In the genomic region with DNA sequence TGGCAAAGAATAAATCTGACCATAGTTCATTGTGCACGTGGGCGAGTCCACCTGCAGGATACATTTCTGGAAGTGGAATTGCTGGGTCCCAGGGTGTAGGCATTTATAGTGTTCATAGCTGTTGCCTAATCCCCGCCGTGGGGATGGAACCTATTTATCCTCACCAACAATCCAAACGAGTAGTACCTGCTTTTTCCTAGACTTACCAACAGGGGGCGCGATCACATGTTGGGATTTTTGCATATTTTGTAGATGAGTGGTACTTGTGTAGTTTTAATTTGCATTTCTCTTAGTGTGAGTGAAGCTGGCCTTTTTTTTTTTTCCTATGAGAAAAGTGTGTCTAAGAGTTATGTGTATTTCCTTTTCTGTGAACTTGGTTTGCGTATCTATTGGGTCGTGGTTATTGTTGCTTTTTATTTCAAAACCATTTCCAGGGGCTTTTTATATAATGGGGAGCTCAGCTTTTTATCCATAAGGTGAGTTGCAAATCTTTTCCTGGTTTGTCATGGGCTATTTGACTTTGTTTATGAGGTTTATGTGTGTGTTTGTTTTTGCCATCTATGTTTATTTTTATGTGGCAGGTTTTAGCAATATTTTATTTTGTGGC, we compare ENCODE assay signal across 8 cellular contexts.
DNase-seq lines count a peak whose midpoint lies in the region; ATAC-seq, FAIRE-seq and TF ChIP-seq lines count a peak whose summit lies in the region.

No MANE protein-coding gene starts in this region.

- H3K4me3 ChIP-seq in breast epithelium (no peak overlapping the region), kidney (ENCODE audit: low read length in 2 of 2) (no peak overlapping the region)

- no peak overlapping the region for H3K27ac Mint-ChIP-seq in WTC11

- H3K9me3 ChIP-seq in breast epithelium (no peaks in the 10 kb centered on the region), kidney (ENCODE audit: control insufficient read depth in 1 of 2, low read length in 2 of 2) (no peaks in the 10 kb centered on the region)

- FAIRE-seq in kidney (lab: Jason Lieb, UNC): peak; percentile 91

- H3K9ac ChIP-seq in kidney (ENCODE audit: low read length in 2 of 2): no peak overlapping the region

- peak; percentile 24 for DNase-seq in NCI-H1436 (lab: John Stamatoyannopoulos, UW)
- DNase-seq in NCI-H1436 treated with DMSO at 0.1 percent for 48 hours (lab: John Stamatoyannopoulos, UW): no peak
- peak; percentile 26 for DNase-seq in NCI-H2029 (lab: John Stamatoyannopoulos, UW)
- DNase-seq in WTC11 (ENCODE audit: low spot score): peak; percentile 62
- peak in 1 of 2 donors; percentile 38 for DNase-seq in breast epithelium (ENCODE audit: low spot score in 2 of 2)
- DNase-seq in kidney: peak; percentile 23
- DNase-seq in stimulated activated CD4-positive, alpha-beta T cell treated with anti-CD3 and anti-CD28 coated beads, Interleukin-2, amount 100 ng/mL, for 4 hours (ENCODE audit: low read depth): peak; percentile 40

- H3K4me3 Mint-ChIP-seq in WTC11: no peak overlapping the region

- no peak for TF ChIP-seq POLR2A in breast epithelium (IDR thresholded peaks at IDR 0.05)

- peak; percentile 21; the same call in 1 of the 2 replicates for ATAC-seq in WTC11
- no peak for ATAC-seq in HG02973 (IDR thresholded peaks at IDR 0.05; ENCODE audit: unreplicated experiment)

- peaks cover 6% of the 10 kb centered on the region for H3K9me3 Mint-ChIP-seq in WTC11

- POLR2A ChIA-PET in WTC11 (lab: Charles Lee): interaction anchor here (0.7 to 1.2 kb wide), 3 partner anchors 27 to 1659 kb away, joined by 3 to 4 read pairs (median 3); a partner anchor contains a TSS

- H3K4me1 ChIP-seq in breast epithelium: no peaks in the 10 kb centered on the region
- H3K4me1 ChIP-seq in kidney (ENCODE audit: control insufficient read depth in 1 of 2, insufficient read depth in 1 of 2, low read depth in 1 of 2, low read length in 2 of 2): no peaks in the 10 kb centered on the region

- intact Hi-C loops in breast epithelium (cut with DNase I; ENCODE audit: low total_unique reads) (loop anchor here (10.0 kb wide), 1 partner anchor 119 kb away; no protein-coding TSS in a partner anchor), kidney (cut with DNase I) (loop anchor here (10.0 kb wide), 1 partner anchor 79 kb away; no protein-coding TSS in a partner anchor)

- H3K27me3 ChIP-seq in breast epithelium: no peaks in the 10 kb centered on the region

- H3K36me3 Mint-ChIP-seq in WTC11: no peaks in the 10 kb centered on the region; the same call in 1 of the 2 replicates

- TF ChIP-seq CTCF in WTC11 (IDR thresholded peaks at IDR 0.05) (peak; percentile 81), breast epithelium (IDR thresholded peaks at IDR 0.05) (peak; percentile 61 to 76 (median 73)), kidney (IDR thresholded peaks at IDR 0.05; ENCODE audit: borderline replicate concordance, extremely low read depth, insufficient read depth) (peak; percentile 60)

- H3K27ac ChIP-seq in breast epithelium (no peak overlapping the region), kidney (ENCODE audit: low read depth in 2 of 2, low read length in 2 of 2) (no peak overlapping the region)

- no peaks in the 10 kb centered on the region for H3K36me3 ChIP-seq in breast epithelium
- H3K36me3 ChIP-seq in kidney (ENCODE audit: control insufficient read depth in 1 of 2, insufficient read depth in 2 of 2, low read length in 2 of 2): no peaks in the 10 kb centered on the region

- CTCF ChIA-PET in WTC11 (lab: Charles Lee): interaction anchor here (0.5 to 1.5 kb wide), 36 partner anchors 9 to 1777 kb away, joined by 3 to 12 read pairs (median 4); a partner anchor contains a TSS

- H3K27me3 Mint-ChIP-seq in WTC11 (ENCODE audit: low read depth): peaks cover 8% of the 10 kb centered on the region

- H3K4me1 Mint-ChIP-seq in WTC11: peaks cover 8% of the 10 kb centered on the region

TF ChIP-seq in WTC11, 78 proteins besides CTCF, POLR2A, EP300 and RAD21:
- TF ChIP-seq TCF7 (CRISPR knock-in tag; IDR thresholded peaks at IDR 0.05; ENCODE audit: low read depth): no peak
- no peak for TF ChIP-seq ZNF396 (CRISPR knock-in tag; IDR thresholded peaks at IDR 0.05; ENCODE audit: borderline replicate concordance)
- no peak for TF ChIP-seq ZNF263 (CRISPR knock-in tag; IDR thresholded peaks at IDR 0.05; ENCODE audit: low read depth)
- TF ChIP-seq ZNF317 (CRISPR knock-in tag; IDR thresholded peaks at IDR 0.05; ENCODE audit: borderline replicate concordance, low read depth): no peak
- TF ChIP-seq, protein P1, sequence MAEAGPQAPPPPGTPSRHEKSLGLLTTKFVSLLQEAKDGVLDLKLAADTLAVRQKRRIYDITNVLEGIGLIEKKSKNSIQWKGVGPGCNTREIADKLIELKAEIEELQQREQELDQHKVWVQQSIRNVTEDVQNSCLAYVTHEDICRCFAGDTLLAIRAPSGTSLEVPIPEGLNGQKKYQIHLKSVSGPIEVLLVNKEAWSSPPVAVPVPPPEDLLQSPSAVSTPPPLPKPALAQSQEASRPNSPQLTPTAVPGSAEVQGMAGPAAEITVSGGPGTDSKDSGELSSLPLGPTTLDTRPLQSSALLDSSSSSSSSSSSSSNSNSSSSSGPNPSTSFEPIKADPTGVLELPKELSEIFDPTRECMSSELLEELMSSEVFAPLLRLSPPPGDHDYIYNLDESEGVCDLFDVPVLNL (CRISPR knock-in tag; IDR thresholded peaks at IDR 0.05; ENCODE audit: borderline replicate concordance, low read depth): no peak
